ENCODE assay signal across 34 cellular contexts in the genomic region with DNA sequence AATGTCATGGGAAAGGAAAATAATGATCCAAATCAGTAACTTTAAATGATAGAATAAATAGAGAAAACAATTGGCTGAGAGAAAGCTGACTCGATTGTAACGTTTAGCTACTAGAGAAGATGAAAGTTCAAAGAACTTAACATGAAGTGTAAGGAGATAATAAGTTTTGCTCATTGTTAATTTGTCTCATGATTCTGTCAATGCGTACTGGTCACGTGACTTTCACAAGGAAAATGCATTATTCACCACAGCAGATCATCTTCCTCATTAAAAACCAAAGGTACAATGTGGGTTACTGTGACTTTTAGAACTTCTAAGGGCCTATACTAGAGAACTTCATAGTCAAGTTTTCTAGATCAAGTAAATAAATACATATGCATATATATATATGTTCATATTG.
"Had no signal": no experiment of that assay in that cellular context is flagged by ENCODE, and none has a peak within 500 bp of the region (broad histone marks: within the 10 kb centered on the region; RNA-seq: fewer than 3 reads in every experiment).

No MANE protein-coding gene starts in this region.

- H3K27me3 ChIP-seq: adrenal gland, body of pancreas had no signal

- H3K27me3 Mint-ChIP-seq: activated B cell treated with CpG ODN at 0.5 μM for 24 hours; activated CD8-positive, alpha-beta memory T cell treated with anti-CD3 and anti-CD28 coated beads, Interleukin-2, amount 10 ng/mL, durations not matched to agents 7 days and 5 days; activated naive CD4-positive, alpha-beta T cell treated with anti-CD3 and anti-CD28 coated beads, Interleukin-2, amount 50 U/mL, for 24 hours; activated naive CD8-positive, alpha-beta T cell treated with anti-CD3 and anti-CD28 coated beads for 36 hours; activated naive CD8-positive, alpha-beta T cell treated with anti-CD3 and anti-CD28 coated beads, Interleukin-2, amount 50 U/mL, for 24 hours; T-helper 17 cell had no signal

- FAIRE-seq: colon, frontal cortex had no signal

- H3K9me3 ChIP-seq: adrenal gland, body of pancreas had no signal

- H3K27ac ChIP-seq: adrenal gland, body of pancreas, WERI-Rb-1 had no signal

- H3K4me1 Mint-ChIP-seq: activated B cell treated with CpG ODN at 0.5 μM for 24 hours; activated CD8-positive, alpha-beta memory T cell treated with anti-CD3 and anti-CD28 coated beads, Interleukin-2, amount 10 ng/mL, durations not matched to agents 7 days and 5 days; activated naive CD4-positive, alpha-beta T cell treated with anti-CD3 and anti-CD28 coated beads, Interleukin-2, amount 50 U/mL, for 24 hours; activated naive CD8-positive, alpha-beta T cell treated with anti-CD3 and anti-CD28 coated beads for 36 hours; T-helper 17 cell had no signal

- ATAC-seq: activated CD4-positive, CD25-positive, alpha-beta regulatory T cell treated with anti-CD3 and anti-CD28 coated beads, Interleukin-2, amount 50 U/mL, for 24 hours; activated CD8-positive, alpha-beta memory T cell treated with anti-CD3 and anti-CD28 coated beads, Interleukin-2, amount 10 ng/mL, durations not matched to agents 7 days and 5 days; activated CD8-positive, alpha-beta T cell treated with anti-CD3 and anti-CD28 coated beads, Interleukin-2, amount 10 ng/mL, durations not matched to agents 7 days and 5 days; activated naive CD8-positive, alpha-beta T cell treated with anti-CD3 and anti-CD28 coated beads, Interleukin-2, amount 50 U/mL, for 24 hours; body of pancreas; esophagus mucosa; T-helper 17 cell had no signal

- H3K36me3 ChIP-seq: adrenal gland, WERI-Rb-1 had no signal

- H3K27ac Mint-ChIP-seq: activated B cell treated with CpG ODN at 0.5 μM for 24 hours; activated CD8-positive, alpha-beta memory T cell treated with anti-CD3 and anti-CD28 coated beads, Interleukin-2, amount 10 ng/mL, durations not matched to agents 7 days and 5 days; activated CD8-positive, alpha-beta T cell treated with anti-CD3 and anti-CD28 coated beads, Interleukin-2, amount 10 ng/mL, durations not matched to agents 7 days and 5 days; activated naive CD4-positive, alpha-beta T cell treated with anti-CD3 and anti-CD28 coated beads for 36 hours; activated naive CD8-positive, alpha-beta T cell treated with anti-CD3 and anti-CD28 coated beads for 36 hours; activated naive CD8-positive, alpha-beta T cell treated with anti-CD3 and anti-CD28 coated beads, Interleukin-2, amount 50 U/mL, for 24 hours; activated T-helper 1 cell treated with anti-CD3 and anti-CD28 coated beads, Interleukin-12 subunit alpha, Interleukin-12 subunit beta, Interleukin-2, Interleukin-4 antibody, amounts not matched to agents 30 ng/mL and 10 ng/mL and 1 ng/mL, durations not matched to agents 14 hours and 24 hours and 36 hours; activated T-helper 2 cell treated with anti-CD3 and anti-CD28 coated beads, Interferon-gamma antibody, Interleukin-2, Interleukin-4, amounts not matched to agents 10 μg/mL and 5 μg/mL and 100 μg/mL, durations not matched to agents 14 hours and 24 hours and 36 hours; endodermal cell; T-helper 17 cell; T-helper 2 cell treated with Interferon-gamma antibody and Interleukin-4, amounts not matched to agents 5 μg/mL and 100 μg/mL, for 36 hours had no signal

- H3K4me1 ChIP-seq: adrenal gland, body of pancreas had no signal

- H3K4me3 ChIP-seq: adrenal gland, body of pancreas had no signal

- H3K36me3 Mint-ChIP-seq: activated CD8-positive, alpha-beta memory T cell treated with anti-CD3 and anti-CD28 coated beads, Interleukin-2, amount 10 ng/mL, durations not matched to agents 7 days and 5 days; activated naive CD4-positive, alpha-beta T cell treated with anti-CD3 and anti-CD28 coated beads, Interleukin-2, amount 50 U/mL, for 24 hours had no signal

- H3K4me3 Mint-ChIP-seq: activated B cell treated with CpG ODN at 0.5 μM for 24 hours; activated CD8-positive, alpha-beta memory T cell treated with anti-CD3 and anti-CD28 coated beads, Interleukin-2, amount 10 ng/mL, durations not matched to agents 7 days and 5 days; activated CD8-positive, alpha-beta T cell treated with anti-CD3 and anti-CD28 coated beads, Interleukin-2, amount 10 ng/mL, durations not matched to agents 7 days and 5 days; activated naive CD4-positive, alpha-beta T cell treated with anti-CD3 and anti-CD28 coated beads for 36 hours; activated naive CD4-positive, alpha-beta T cell treated with anti-CD3 and anti-CD28 coated beads, Interleukin-2, amount 50 U/mL, for 24 hours; activated naive CD8-positive, alpha-beta T cell treated with anti-CD3 and anti-CD28 coated beads for 36 hours; activated naive CD8-positive, alpha-beta T cell treated with anti-CD3 and anti-CD28 coated beads, Interleukin-2, amount 50 U/mL, for 24 hours; activated T-helper 1 cell treated with anti-CD3 and anti-CD28 coated beads, Interleukin-12 subunit alpha, Interleukin-12 subunit beta, Interleukin-2, Interleukin-4 antibody, amounts not matched to agents 30 ng/mL and 10 ng/mL and 1 ng/mL, durations not matched to agents 14 hours and 24 hours and 36 hours; endodermal cell; T-helper 17 cell; T-helper 2 cell treated with Interferon-gamma antibody and Interleukin-4, amounts not matched to agents 5 μg/mL and 100 μg/mL, for 36 hours had no signal

- DNase-seq: activated B cell treated with CpG ODN at 0.5 μM for 24 hours; activated CD4-positive, alpha-beta T cell treated with anti-CD3 and anti-CD28 coated beads for 48 hours; activated CD4-positive, alpha-beta T cell treated with anti-CD3 and anti-CD28 coated beads, Interleukin-2, amount 50 U/mL, for 1 hour; activated CD4-positive, alpha-beta T cell treated with anti-CD3 and anti-CD28 coated beads, Interleukin-2, amount 50 U/mL, for 48 hours; activated CD8-positive, alpha-beta memory T cell treated with anti-CD3 and anti-CD28 coated beads, Interleukin-2, amount 10 ng/mL, durations not matched to agents 7 days and 5 days; activated CD8-positive, alpha-beta memory T cell treated with anti-CD3 and anti-CD28 coated beads, Interleukin-2, amount 50 U/mL, for 4 hours; activated CD8-positive, alpha-beta T cell treated with anti-CD3 and anti-CD28 coated beads, Interleukin-2, amount 10 ng/mL, durations not matched to agents 7 days and 5 days; activated effector memory CD4-positive, alpha-beta T cell treated with anti-CD3 and anti-CD28 coated beads, Interleukin-2, amount 50 U/mL, for 16 hours; activated naive CD4-positive, alpha-beta T cell treated with anti-CD3 and anti-CD28 coated beads for 36 hours; activated naive CD8-positive, alpha-beta T cell treated with anti-CD3 and anti-CD28 coated beads for 36 hours; activated naive CD8-positive, alpha-beta T cell treated with anti-CD3 and anti-CD28 coated beads, Interleukin-2, amount 50 U/mL, for 24 hours; activated T-cell treated with anti-CD3 and anti-CD28 coated beads, Interleukin-2, amount 50 U/mL, for 1 hour; activated T-cell treated with anti-CD3 and anti-CD28 coated beads, Interleukin-2, amount 50 U/mL, for 48 hours; adrenal gland; amygdala; aorta; body of pancreas; caudate nucleus; effector memory CD4-positive, alpha-beta T cell; endodermal cell; foreskin fibroblast; glutamatergic neuron; T-helper 1 cell; T-helper 17 cell; T1000; WERI-Rb-1 had no signal

- H3K9me3 Mint-ChIP-seq: activated T-helper 1 cell treated with anti-CD3 and anti-CD28 coated beads, Interleukin-12 subunit alpha, Interleukin-12 subunit beta, Interleukin-2, Interleukin-4 antibody, amounts not matched to agents 30 ng/mL and 10 ng/mL and 1 ng/mL, durations not matched to agents 14 hours and 24 hours and 36 hours; activated T-helper 2 cell treated with anti-CD3 and anti-CD28 coated beads, Interferon-gamma antibody, Interleukin-2, Interleukin-4, amounts not matched to agents 10 μg/mL and 5 μg/mL and 100 μg/mL, durations not matched to agents 14 hours and 24 hours and 36 hours; T-helper 2 cell treated with Interferon-gamma antibody and Interleukin-4, amounts not matched to agents 5 μg/mL and 100 μg/mL, for 36 hours had no signal
